In genomic region chr10:88313897-88314296, GRCh38 we compare ENCODE assay signal across 22 cellular contexts.
"Had no signal": no experiment of that assay in that cellular context is flagged by ENCODE, and none has a peak within 500 bp of the region (broad histone marks: within the 10 kb centered on the region; RNA-seq: fewer than 3 reads in every experiment).

No MANE protein-coding gene starts in this region.

- H3K4me3 Mint-ChIP-seq: endodermal cell, memory B cell, mesothelial cell of epicardium, natural killer cell, neural crest cell had no signal

- DNase-seq: effector CD4-positive, alpha-beta T cell; endodermal cell; erythroblast; foreskin keratinocyte; kidney; left cardiac atrium; left ventricle myocardium inferior; lower lobe of right lung; natural killer cell; posterior cingulate gyrus; stimulated activated CD4-positive, alpha-beta T cell treated with anti-CD3 and anti-CD28 coated beads, Interleukin-2, amount 100 ng/mL, for 24 hours; stimulated activated CD4-positive, alpha-beta T cell treated with anti-CD3 and anti-CD28 coated beads, Interleukin-4, amount 100 ng/mL, for 4 hours; stimulated activated naive CD4-positive, alpha-beta T cell; upper lobe of right lung had no signal

- H3K27me3 Mint-ChIP-seq: memory B cell had no signal

- H3K36me3 ChIP-seq: left ventricle myocardium inferior, lower lobe of right lung, sigmoid colon, tibial artery, upper lobe of right lung had no signal

- H3K27ac Mint-ChIP-seq: endodermal cell, memory B cell, mesothelial cell of epicardium, natural killer cell had no signal

- ATAC-seq: foreskin keratinocyte, left cardiac atrium, lower lobe of right lung, natural killer cell, upper lobe of right lung had no signal

- H3K4me1 ChIP-seq: foreskin keratinocyte, left ventricle myocardium inferior, lower lobe of right lung, tibial artery, upper lobe of right lung had no signal

- H3K27ac ChIP-seq: coronary artery, foreskin keratinocyte, hepatocyte, left ventricle myocardium inferior, lower lobe of right lung, sigmoid colon, skin epidermis, tibial artery, upper lobe of right lung had no signal

- H3K4me3 ChIP-seq: coronary artery, hepatocyte, left ventricle myocardium inferior, lower lobe of right lung, sigmoid colon, skin epidermis, tibial artery, upper lobe of right lung had no signal

- H3K4me1 Mint-ChIP-seq: natural killer cell had no signal

- H3K27me3 ChIP-seq: hepatocyte, sigmoid colon, tibial artery, upper lobe of right lung had no signal

- H2AFZ ChIP-seq: hepatocyte had no signal

- H3K79me2 ChIP-seq: hepatocyte had no signal

- H3K4me2 ChIP-seq: hepatocyte had no signal

- H3K9me3 ChIP-seq: upper lobe of right lung had no signal
